ENCODE assay signal across 11 cellular contexts in the genomic region with DNA sequence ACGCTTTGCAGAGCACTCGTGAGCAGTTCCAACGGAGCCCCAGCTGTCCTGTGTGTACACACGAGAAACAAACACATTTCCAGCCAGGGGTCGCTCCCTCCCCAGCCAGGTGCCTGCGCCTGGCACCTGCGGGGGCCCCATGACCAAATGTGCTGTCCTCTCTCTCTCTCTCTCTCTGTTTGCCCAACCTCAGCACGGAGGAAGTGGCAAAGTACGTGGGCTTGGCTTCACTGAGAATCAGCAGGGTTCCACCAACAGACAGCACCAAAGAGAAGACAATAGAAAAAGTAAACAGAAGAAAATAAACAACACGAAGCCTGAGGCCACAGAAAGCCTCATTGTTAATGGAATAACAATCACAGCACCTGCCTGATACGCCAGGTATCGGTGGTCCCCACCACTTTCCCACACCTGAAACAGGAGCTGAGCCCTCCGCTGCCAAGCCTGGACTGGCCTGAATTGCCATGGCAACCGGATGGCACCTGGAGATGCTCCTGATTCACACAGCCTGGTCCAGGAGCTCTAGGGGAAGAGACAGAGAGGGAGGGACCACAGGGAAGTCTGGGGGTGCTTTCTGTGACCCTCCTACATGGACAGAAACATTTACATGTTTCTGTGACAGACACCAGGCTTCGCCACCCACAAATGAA.
DNase-seq lines count a peak whose midpoint lies in the region; ATAC-seq and TF ChIP-seq lines count a peak whose summit lies in the region.
"Had no signal": no experiment of that assay in that cellular context is flagged by ENCODE, and none has a peak within 500 bp of the region (broad histone marks: within the 10 kb centered on the region; RNA-seq: fewer than 3 reads in every experiment).

No MANE protein-coding gene starts in this region.

- whole genome bisulfite sequencing in psoas muscle, 3 donors = 37 to 39% (median 38%) methylated on average over 15 of the region's 15 CpGs

- H3K27ac ChIP-seq in HCT116 (ENCODE audit: low read depth, low read length) (no peak overlapping the region), psoas muscle (no peak overlapping the region)

- H4K20me1 ChIP-seq in HCT116 (ENCODE audit: insufficient read depth) = no peaks in the 10 kb centered on the region

- DNase-seq in Caki2 (ENCODE audit: low read depth) (peak; percentile 27), HCT116 (ENCODE audit: low read depth, low spot score) (no peak), NCI-H345 (lab: John Stamatoyannopoulos, UW) (peak; percentile 99), cerebellar cortex (ENCODE audit: low spot score) (peak; percentile 63), HT-29 (ENCODE audit: low spot score) (no peak), psoas muscle (no peak)
- no peak for DNase-seq in NK-92 treated with Interleukin-12 subunit alpha and Interleukin-12 subunit beta, amount 100 ng/mL, for 24 hours (lab: John Stamatoyannopoulos, UW)
- DNase-seq: hippocampal formation; stimulated activated CD8-positive, alpha-beta memory T cell treated with anti-CD3 and anti-CD28 coated beads, Interleukin-4, amount 100 ng/mL, for 48 hours had no signal

- H3K79me2 ChIP-seq in HCT116 (ENCODE audit: insufficient read depth, low read length) = no peaks in the 10 kb centered on the region

- H2AFZ ChIP-seq in HCT116 (ENCODE audit: low read depth, low read length, poor library complexity, severe bottlenecking) = no peak overlapping the region

- H3K36me3 ChIP-seq in HCT116 (ENCODE audit: control insufficient read depth in 1 of 2, insufficient read depth in 2 of 2, low read length in 2 of 2) (no peaks in the 10 kb centered on the region), psoas muscle (ENCODE audit: insufficient read depth in 1 of 2, low read depth in 1 of 2) (no peaks in the 10 kb centered on the region)

- intact Hi-C loops in HCT116 (cut with micrococcal nuclease) = no loop called here
- intact Hi-C loops in psoas muscle (cut with DNase I) = no loop called here

- no peak for TF ChIP-seq POLR2A in HCT116 (IDR thresholded peaks at IDR 0.05; ENCODE audit: borderline replicate concordance, extremely low read depth, insufficient read depth, insufficient read length)

- in situ Hi-C loops in Caki2 (cut with HindIII; ENCODE audit: low pct_unique_long_range_greater_than_20kb, low sequenced_read_pairs) = no loop called here

- H3K4me3 ChIP-seq in HCT116 (replicated peaks in 1 of 2; ENCODE audit: low read depth in 1 of 2, low read length in 2 of 2) (no peak overlapping the region), psoas muscle (no peak overlapping the region)

- TF ChIP-seq RAD21 in HCT116 (IDR thresholded peaks at IDR 0.05; ENCODE audit: low read depth) = peak; percentile 59

- ATAC-seq in HCT116 (no peak), HG02623 (IDR thresholded peaks at IDR 0.05; ENCODE audit: unreplicated experiment) (no peak), psoas muscle (no peak)
- ATAC-seq: Right ventricle myocardium inferior had no signal

- peak in 1 of 3 experiments; percentile 11; a peak in 1 of 6 replicates for TF ChIP-seq CTCF in HCT116 (IDR thresholded peaks at IDR 0.05 in 2 of 3, conservative IDR thresholded peaks at IDR 0.05 in 1 of 3; ENCODE audit: borderline replicate concordance in 1 of 3, insufficient read depth in 1 of 3, low read depth in 2 of 3, low read length in 2 of 3)
- TF ChIP-seq CTCF in psoas muscle (IDR thresholded peaks at IDR 0.05) = no peak

- no peak overlapping the region for H3K4me2 ChIP-seq in HCT116 (ENCODE audit: low read length)

- BruUV-seq in HCT116 (replicated peaks; lab: Mats Ljungman, UMichigan) = no TSS peak

- no peaks in the 10 kb centered on the region for H3K4me1 ChIP-seq in HCT116 (ENCODE audit: control insufficient read depth in 1 of 2, insufficient read depth in 2 of 2, low read length in 2 of 2)
- no peaks in the 10 kb centered on the region for H3K4me1 ChIP-seq in psoas muscle

- POLR2A ChIA-PET in HCT116 (lab: Charles Lee) = no interaction called here

- CTCF ChIA-PET in HCT116 (lab: Charles Lee) = interaction anchor here (0.6 to 1.1 kb wide), 2 partner anchors 111 to 178 kb away, joined by 3 to 4 read pairs; no protein-coding TSS in a partner anchor

- H3K27me3 ChIP-seq in HCT116 (ENCODE audit: insufficient read depth, low read length) (no peaks in the 10 kb centered on the region), psoas muscle (ENCODE audit: insufficient read depth in 3 of 3, low read length in 2 of 3) (peaks cover 0 to 13% (median 0%) of the 10 kb centered on the region in 3 donors)

- H3K9ac ChIP-seq in HCT116 (ENCODE audit: low read length) = no peak overlapping the region

- RAD21 ChIA-PET in HCT116 (lab: Charles Lee; ENCODE audit: low non-redundant PET in 1 of 2, low total read pairs in 2 of 2, uncharacterized antibody in 2 of 2, unreplicated experiment in 2 of 2) = no interaction called here

- H3K9me3 ChIP-seq in HCT116 (ENCODE audit: control insufficient read depth in 1 of 2, insufficient read depth in 1 of 2, low read depth in 1 of 2, low read length in 2 of 2) = no peaks in the 10 kb centered on the region
- H3K9me3 ChIP-seq in psoas muscle = no peaks in the 10 kb centered on the region

- no peaks in the 10 kb centered on the region for H3K9me2 ChIP-seq in HCT116 (ENCODE audit: insufficient read depth)

TF ChIP-seq in HCT116, 20 proteins besides CTCF, POLR2A, EP300 and RAD21:
- TF ChIP-seq EZH2 (IDR thresholded peaks at IDR 0.05) (no peak), FOSL1 (IDR thresholded peaks at IDR 0.05; ENCODE audit: low read depth) (no peak), POLR2AphosphoS5 (IDR thresholded peaks at IDR 0.05; ENCODE audit: low read depth, low read length) (no peak), SP1 (IDR thresholded peaks at IDR 0.05; ENCODE audit: low read depth) (no peak), ZFX (IDR thresholded peaks at IDR 0.05) (no peak), YY1 (IDR thresholded peaks at IDR 0.05; ENCODE audit: extremely low read depth, insufficient replicate concordance, low read depth, low read length) (no peak), SRF (IDR thresholded peaks at IDR 0.05; ENCODE audit: low read depth) (no peak), TCF7L2 (IDR thresholded peaks at IDR 0.05; ENCODE audit: borderline replicate concordance, extremely low read depth, insufficient read depth, insufficient read length) (no peak), CBX3 (IDR thresholded peaks at IDR 0.05; ENCODE audit: low read depth) (no peak), EGR1 (IDR thresholded peaks at IDR 0.05; ENCODE audit: low read depth) (no peak), SIN3A (IDR thresholded peaks at IDR 0.05; ENCODE audit: low read depth) (no peak)
- TF ChIP-seq, protein P1, sequence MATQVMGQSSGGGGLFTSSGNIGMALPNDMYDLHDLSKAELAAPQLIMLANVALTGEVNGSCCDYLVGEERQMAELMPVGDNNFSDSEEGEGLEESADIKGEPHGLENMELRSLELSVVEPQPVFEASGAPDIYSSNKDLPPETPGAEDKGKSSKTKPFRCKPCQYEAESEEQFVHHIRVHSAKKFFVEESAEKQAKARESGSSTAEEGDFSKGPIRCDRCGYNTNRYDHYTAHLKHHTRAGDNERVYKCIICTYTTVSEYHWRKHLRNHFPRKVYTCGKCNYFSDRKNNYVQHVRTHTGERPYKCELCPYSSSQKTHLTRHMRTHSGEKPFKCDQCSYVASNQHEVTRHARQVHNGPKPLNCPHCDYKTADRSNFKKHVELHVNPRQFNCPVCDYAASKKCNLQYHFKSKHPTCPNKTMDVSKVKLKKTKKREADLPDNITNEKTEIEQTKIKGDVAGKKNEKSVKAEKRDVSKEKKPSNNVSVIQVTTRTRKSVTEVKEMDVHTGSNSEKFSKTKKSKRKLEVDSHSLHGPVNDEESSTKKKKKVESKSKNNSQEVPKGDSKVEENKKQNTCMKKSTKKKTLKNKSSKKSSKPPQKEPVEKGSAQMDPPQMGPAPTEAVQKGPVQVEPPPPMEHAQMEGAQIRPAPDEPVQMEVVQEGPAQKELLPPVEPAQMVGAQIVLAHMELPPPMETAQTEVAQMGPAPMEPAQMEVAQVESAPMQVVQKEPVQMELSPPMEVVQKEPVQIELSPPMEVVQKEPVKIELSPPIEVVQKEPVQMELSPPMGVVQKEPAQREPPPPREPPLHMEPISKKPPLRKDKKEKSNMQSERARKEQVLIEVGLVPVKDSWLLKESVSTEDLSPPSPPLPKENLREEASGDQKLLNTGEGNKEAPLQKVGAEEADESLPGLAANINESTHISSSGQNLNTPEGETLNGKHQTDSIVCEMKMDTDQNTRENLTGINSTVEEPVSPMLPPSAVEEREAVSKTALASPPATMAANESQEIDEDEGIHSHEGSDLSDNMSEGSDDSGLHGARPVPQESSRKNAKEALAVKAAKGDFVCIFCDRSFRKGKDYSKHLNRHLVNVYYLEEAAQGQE (IDR thresholded peaks at IDR 0.05; ENCODE audit: low read depth) = no peak
- TF ChIP-seq, protein P2, sequence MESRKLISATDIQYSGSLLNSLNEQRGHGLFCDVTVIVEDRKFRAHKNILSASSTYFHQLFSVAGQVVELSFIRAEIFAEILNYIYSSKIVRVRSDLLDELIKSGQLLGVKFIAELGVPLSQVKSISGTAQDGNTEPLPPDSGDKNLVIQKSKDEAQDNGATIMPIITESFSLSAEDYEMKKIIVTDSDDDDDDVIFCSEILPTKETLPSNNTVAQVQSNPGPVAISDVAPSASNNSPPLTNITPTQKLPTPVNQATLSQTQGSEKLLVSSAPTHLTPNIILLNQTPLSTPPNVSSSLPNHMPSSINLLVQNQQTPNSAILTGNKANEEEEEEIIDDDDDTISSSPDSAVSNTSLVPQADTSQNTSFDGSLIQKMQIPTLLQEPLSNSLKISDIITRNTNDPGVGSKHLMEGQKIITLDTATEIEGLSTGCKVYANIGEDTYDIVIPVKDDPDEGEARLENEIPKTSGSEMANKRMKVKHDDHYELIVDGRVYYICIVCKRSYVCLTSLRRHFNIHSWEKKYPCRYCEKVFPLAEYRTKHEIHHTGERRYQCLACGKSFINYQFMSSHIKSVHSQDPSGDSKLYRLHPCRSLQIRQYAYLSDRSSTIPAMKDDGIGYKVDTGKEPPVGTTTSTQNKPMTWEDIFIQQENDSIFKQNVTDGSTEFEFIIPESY (IDR thresholded peaks at IDR 0.05; ENCODE audit: extremely low read depth, insufficient replicate concordance, low read length) = no peak
- TF ChIP-seq, protein P3, sequence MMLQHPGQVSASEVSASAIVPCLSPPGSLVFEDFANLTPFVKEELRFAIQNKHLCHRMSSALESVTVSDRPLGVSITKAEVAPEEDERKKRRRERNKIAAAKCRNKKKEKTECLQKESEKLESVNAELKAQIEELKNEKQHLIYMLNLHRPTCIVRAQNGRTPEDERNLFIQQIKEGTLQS (IDR thresholded peaks at IDR 0.05) = no peak
- TF ChIP-seq, protein P4, sequence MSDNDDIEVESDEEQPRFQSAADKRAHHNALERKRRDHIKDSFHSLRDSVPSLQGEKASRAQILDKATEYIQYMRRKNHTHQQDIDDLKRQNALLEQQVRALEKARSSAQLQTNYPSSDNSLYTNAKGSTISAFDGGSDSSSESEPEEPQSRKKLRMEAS (IDR thresholded peaks at IDR 0.05) = no peak

Comparison
In these comparisons a context has a peak if more than half of its experiments do, and no peak if none do; other contexts are left out.
1. DNase-seq: peak in Caki2 (single experiment), NCI-H345 (single experiment) and cerebellar cortex (single experiment); none in HCT116 (single experiment), HT-29 (single experiment), psoas muscle (0 of 2) and NK-92 treated with Interleukin-12 subunit alpha and Interleukin-12 subunit beta, amount 100 ng/mL, for 24 hours (single experiment).